In the genomic region with DNA sequence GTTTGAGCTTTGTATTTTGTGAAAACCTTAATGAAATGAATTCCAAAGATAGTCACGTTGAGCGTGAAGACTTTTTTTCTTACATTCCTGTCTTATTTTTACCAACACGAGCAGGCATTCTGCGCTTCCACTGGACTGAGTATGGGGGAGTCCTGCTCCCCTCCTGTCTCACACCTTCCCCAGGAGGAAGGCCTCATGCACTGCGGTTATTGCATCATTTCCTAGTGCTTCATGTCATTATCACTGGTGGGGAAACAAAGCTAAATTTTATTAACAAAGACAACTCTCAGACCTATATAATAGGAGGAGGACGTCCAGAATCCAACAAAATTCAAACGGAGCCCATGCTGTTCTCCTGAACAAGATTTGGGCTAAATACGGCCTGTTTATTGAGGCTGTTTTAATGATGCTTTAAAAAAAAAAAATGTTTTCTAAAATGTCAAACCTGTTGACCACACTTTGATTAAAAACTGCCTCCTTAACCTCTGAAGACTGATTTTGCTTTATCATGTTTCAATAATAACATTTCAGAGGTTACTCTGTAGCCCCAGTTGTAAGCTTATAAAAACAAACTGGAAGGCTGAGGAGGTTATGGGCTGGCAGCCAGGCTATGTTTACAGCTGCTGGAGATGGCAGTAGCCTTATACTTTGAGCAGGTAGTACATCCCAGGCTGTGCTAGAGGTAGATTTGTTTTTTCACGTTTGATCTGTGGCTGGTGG, we compare ENCODE assay signal across 15 cellular contexts.
DNase-seq lines count a peak whose midpoint lies in the region; ATAC-seq and TF ChIP-seq lines count a peak whose summit lies in the region.
"Had no signal": no experiment of that assay in that cellular context is flagged by ENCODE, and none has a peak within 500 bp of the region (broad histone marks: within the 10 kb centered on the region; RNA-seq: fewer than 3 reads in every experiment).

No MANE protein-coding gene starts in this region.

- no TSS peak for BruUV-seq in OCI-LY7 (replicated peaks; lab: Mats Ljungman, UMichigan)

- H3K9me3 ChIP-seq in HEK293 (ENCODE audit: control insufficient read depth, insufficient read depth, low read depth, low read length) (no peaks in the 10 kb centered on the region), RWPE2 (ENCODE audit: severe bottlenecking) (no peaks in the 10 kb centered on the region), fibroblast of lung (ENCODE audit: control insufficient read depth, insufficient read depth, low read depth, low read length) (no peaks in the 10 kb centered on the region), prostate gland (no peaks in the 10 kb centered on the region), OCI-LY7 (ENCODE audit: low read length) (no peaks in the 10 kb centered on the region)

- WGBS in prostate gland: 65% methylated on average over 9 of the region's 9 CpGs

- no peaks in the 10 kb centered on the region for H4K20me1 ChIP-seq in fibroblast of lung (ENCODE audit: control insufficient read depth, extremely low read depth, insufficient read depth, low read length)
- no peaks in the 10 kb centered on the region for H4K20me1 ChIP-seq in OCI-LY7 (ENCODE audit: insufficient read depth, low read length)

- CTCF ChIA-PET in HEK293 (lab: Yijun Ruan, JAX): interaction anchor here (0.7 kb wide), 1 partner anchor 51 kb away, joined by 3 read pairs; no protein-coding TSS in a partner anchor
- CTCF ChIA-PET in OCI-LY7 (lab: Charles Lee; ENCODE audit: unreplicated experiment): no interaction called here

- DNase-seq in RWPE2 (ENCODE audit: low spot score) (no peak), fibroblast of lung (ENCODE audit: low read depth in 2 of 2) (peak; percentile 66 to 74), prostate gland (ENCODE audit: low spot score) (peak; percentile 65), OCI-LY7 (ENCODE audit: low spot score) (no peak), NCI-H2171 treated with DMSO at 0.1 percent for 48 hours (lab: John Stamatoyannopoulos, UW) (no peak)
- no peak for DNase-seq in activated effector memory CD4-positive, alpha-beta T cell treated with Interleukin-2 at 50 U/mL for 16 hours
- DNase-seq: activated T-cell treated with anti-CD3 and anti-CD28 coated beads, Interleukin-2, amount 50 U/mL, for 48 hours; C1 segment of cervical spinal cord; heart left ventricle; kidney; SHP77 treated with DMSO at 0.1 percent for 48 hours; T-helper 9 cell had no signal

- TF ChIP-seq CTCF in HEK293 (tag by site-specific recombination; IDR thresholded peaks at IDR 0.05) (no peak), RWPE2 (IDR thresholded peaks at IDR 0.05; ENCODE audit: poor library complexity, severe bottlenecking) (no peak), fibroblast of lung (conservative IDR thresholded peaks at IDR 0.05 in 1 of 2, IDR thresholded peaks at IDR 0.05 in 1 of 2; ENCODE audit: low read depth in 1 of 2, low read length in 2 of 2) (no peak), prostate gland (IDR thresholded peaks at IDR 0.05) (no peak), OCI-LY7 (conservative IDR thresholded peaks at IDR 0.05; ENCODE audit: low read length) (no peak)

- H3K27ac ChIP-seq in HEK293 (ENCODE audit: extremely low read depth, low read depth, low read length) (peak overlapping the region; percentile 70), RWPE2 (ENCODE audit: poor library complexity, severe bottlenecking) (peak overlapping the region; percentile 85), fibroblast of lung (ENCODE audit: insufficient read depth, low read length) (no peak overlapping the region), prostate gland (peak overlapping the region in 1 of 2 donors; percentile 16), OCI-LY7 (ENCODE audit: low read depth, low read length, poor library complexity, severe bottlenecking) (no peak overlapping the region)
- H3K27ac ChIP-seq: epithelial cell of prostate, heart left ventricle had no signal

- H3K4me2 ChIP-seq in fibroblast of lung (ENCODE audit: extremely low read depth, insufficient read depth, low read length) (no peak overlapping the region), OCI-LY7 (ENCODE audit: low read length) (no peak overlapping the region)

- H2AFZ ChIP-seq in fibroblast of lung (ENCODE audit: low read length) (no peak overlapping the region), OCI-LY7 (ENCODE audit: low read length) (no peak overlapping the region)

- H3K9ac ChIP-seq in fibroblast of lung (ENCODE audit: insufficient read depth, low read length): no peak overlapping the region

- intact Hi-C loops in prostate gland (cut with DNase I): no loop called here
- intact Hi-C loops in OCI-LY7 (cut with micrococcal nuclease; ENCODE audit: unreplicated experiment): no loop called here

- ATAC-seq in RWPE2 (ENCODE audit: low read depth) (no peak), HG03045 (IDR thresholded peaks at IDR 0.05; ENCODE audit: unreplicated experiment) (no peak)
- ATAC-seq: heart left ventricle had no signal

- H3K9me2 ChIP-seq in OCI-LY7 (ENCODE audit: insufficient read depth, low read length): no peaks in the 10 kb centered on the region

- H3K36me3 ChIP-seq in HEK293 (ENCODE audit: control insufficient read depth in 2 of 2, insufficient read depth in 1 of 2, low read length in 2 of 2) (peaks cover 0 to 9% of the 10 kb centered on the region in 2 experiments; a peak in 1 of 3 replicates), RWPE2 (ENCODE audit: low read depth) (peaks cover 59% of the 10 kb centered on the region), fibroblast of lung (ENCODE audit: control insufficient read depth, insufficient read depth, low read length) (peaks cover 3% of the 10 kb centered on the region), prostate gland (no peaks in the 10 kb centered on the region), OCI-LY7 (ENCODE audit: insufficient read depth, low read length) (no peaks in the 10 kb centered on the region)

- TF ChIP-seq POLR2A in prostate gland (IDR thresholded peaks at IDR 0.05): no peak

- no peak overlapping the region for H3K4me3 ChIP-seq in HEK293 (ENCODE audit: low read depth, low read length)
- H3K4me3 ChIP-seq in RWPE2 (ENCODE audit: severe bottlenecking): no peak overlapping the region
- H3K4me3 ChIP-seq in fibroblast of lung (replicated peaks in 1 of 4; ENCODE audit: control extremely low read depth in 1 of 4, insufficient read depth in 1 of 4, low read depth in 3 of 4, low read length in 4 of 4): no peak overlapping the region
- H3K4me3 ChIP-seq in prostate gland: no peak overlapping the region
- H3K4me3 ChIP-seq in OCI-LY7 (ENCODE audit: low read depth, low read length, poor library complexity, severe bottlenecking): no peak overlapping the region
- H3K4me3 ChIP-seq: heart left ventricle had no signal

- H3K79me2 ChIP-seq in fibroblast of lung (ENCODE audit: control insufficient read depth, insufficient read depth, low read length): peaks cover 2% of the 10 kb centered on the region
- H3K79me2 ChIP-seq in OCI-LY7 (ENCODE audit: insufficient read depth, low read depth, low read length): no peaks in the 10 kb centered on the region

- H3K4me1 ChIP-seq in HEK293 (ENCODE audit: control insufficient read depth, insufficient read depth, low read length): peaks cover 8% of the 10 kb centered on the region
- peaks cover 26% of the 10 kb centered on the region for H3K4me1 ChIP-seq in RWPE2 (ENCODE audit: insufficient read depth, poor library complexity, severe bottlenecking)
- peaks cover 17% of the 10 kb centered on the region for H3K4me1 ChIP-seq in fibroblast of lung (ENCODE audit: control insufficient read depth, extremely low read depth, insufficient read depth, low read length)
- no peaks in the 10 kb centered on the region for H3K4me1 ChIP-seq in prostate gland (replicated peaks)
- H3K4me1 ChIP-seq in OCI-LY7 (ENCODE audit: insufficient read depth, low read length, poor library complexity, severe bottlenecking): no peaks in the 10 kb centered on the region

- H3K27me3 ChIP-seq in RWPE2 (ENCODE audit: insufficient read depth, poor library complexity, severe bottlenecking): no peaks in the 10 kb centered on the region
- no peaks in the 10 kb centered on the region for H3K27me3 ChIP-seq in fibroblast of lung (ENCODE audit: control insufficient read depth, insufficient read depth, low read length)
- H3K27me3 ChIP-seq in prostate gland (replicated peaks; ENCODE audit: insufficient read depth): no peaks in the 10 kb centered on the region
- H3K27me3 ChIP-seq: heart left ventricle had no signal

- POLR2A ChIA-PET in HEK293 (lab: Yijun Ruan, JAX) (interaction anchor here (0.6 to 0.8 kb wide), 2 partner anchors 13 to 117 kb away, joined by 4 read pairs; no protein-coding TSS in a partner anchor), OCI-LY7 (lab: Charles Lee) (interaction anchor here (0.7 kb wide), 2 partner anchors 37 to 527 kb away, joined by 3 read pairs; no protein-coding TSS in a partner anchor)

TF ChIP-seq in HEK293, 187 proteins besides CTCF, POLR2A, EP300 and RAD21 (continues in another document):
- TF ChIP-seq SP3 (tag by site-specific recombination; IDR thresholded peaks at IDR 0.05) (no peak), BCL11A (tag by site-specific recombination; IDR thresholded peaks at IDR 0.05; ENCODE audit: low read depth) (peak; percentile 27; the same call in 1 of the 2 replicates), TRIM28 (IDR thresholded peaks at IDR 0.05; ENCODE audit: borderline replicate concordance, low read length) (peak; percentile 9; the same call in 1 of the 2 replicates), ZNF2 (tag by site-specific recombination; IDR thresholded peaks at IDR 0.05) (no peak), SCRT1 (tag by site-specific recombination; IDR thresholded peaks at IDR 0.05; ENCODE audit: borderline replicate concordance) (peak; percentile 75), ZNF596 (tag by site-specific recombination; IDR thresholded peaks at IDR 0.05) (no peak), ZNF560 (tag by site-specific recombination; IDR thresholded peaks at IDR 0.05; ENCODE audit: borderline replicate concordance) (no peak), ZBTB8A (tag by site-specific recombination; IDR thresholded peaks at IDR 0.05) (peak; percentile 73), ZNF704 (tag by site-specific recombination; IDR thresholded peaks at IDR 0.05) (no peak), ZEB2 (tag by site-specific recombination; IDR thresholded peaks at IDR 0.05) (peak; percentile 42; the same call in 1 of the 2 replicates), OSR2 (tag by site-specific recombination; IDR thresholded peaks at IDR 0.05) (peak; percentile 93), ZNF629 (tag by site-specific recombination; IDR thresholded peaks at IDR 0.05) (peak; percentile 64), ZNF785 (tag by site-specific recombination; IDR thresholded peaks at IDR 0.05) (no peak)

Comparison
In these comparisons a context has a peak if more than half of its experiments do, and no peak if none do; other contexts are left out.
1. H3K27ac ChIP-seq: peak in HEK293 (single experiment) and RWPE2 (single experiment); none in fibroblast of lung (single experiment) and OCI-LY7 (single experiment).
2. DNase-seq: peak in fibroblast of lung (2 of 2) and prostate gland (single experiment); none in RWPE2 (single experiment), OCI-LY7 (single experiment), NCI-H2171 treated with DMSO at 0.1 percent for 48 hours (single experiment) and activated effector memory CD4-positive, alpha-beta T cell treated with Interleukin-2 at 50 U/mL for 16 hours (single experiment).